31 cellular contexts compared by ENCODE assay signal in the genomic region with DNA sequence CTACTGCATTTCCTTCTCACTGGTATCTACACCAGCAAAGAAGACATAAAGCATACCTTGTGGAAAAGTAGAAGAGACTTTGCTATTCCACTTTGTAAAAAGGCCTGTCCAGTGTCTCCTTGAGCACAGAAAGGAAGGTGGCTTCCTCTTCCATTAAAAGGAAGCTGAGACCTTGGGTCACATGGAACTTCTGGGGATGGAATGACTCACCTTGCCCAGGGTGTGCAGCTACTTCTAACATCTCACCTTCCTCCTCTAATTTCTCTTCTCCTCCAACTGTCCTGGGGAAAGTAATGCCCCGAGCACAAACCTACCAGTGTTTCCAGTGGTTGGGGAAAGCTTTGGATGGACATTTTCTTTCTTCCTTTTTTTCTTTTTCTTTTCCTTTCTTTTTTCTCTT.
"Had no signal": no experiment of that assay in that cellular context is flagged by ENCODE, and none has a peak within 500 bp of the region (broad histone marks: within the 10 kb centered on the region; RNA-seq: fewer than 3 reads in every experiment).

No MANE protein-coding gene starts in this region.

- H3K4me1 Mint-ChIP-seq: activated B cell treated with CpG ODN at 0.5 μM for 24 hours; activated CD4-positive, alpha-beta T cell treated with anti-CD3 and anti-CD28 coated beads, Interleukin-2, amount 10 ng/mL, durations not matched to agents 7 days and 5 days; activated naive CD8-positive, alpha-beta T cell treated with anti-CD3 and anti-CD28 coated beads, Interleukin-2, amount 50 U/mL, for 24 hours; T-cell had no signal

- H3K27me3 Mint-ChIP-seq: activated B cell treated with CpG ODN at 0.5 μM for 24 hours; activated CD4-positive, alpha-beta T cell treated with anti-CD3 and anti-CD28 coated beads, Interleukin-2, amount 10 ng/mL, durations not matched to agents 7 days and 5 days; activated CD8-positive, alpha-beta T cell treated with anti-CD3 and anti-CD28 coated beads for 36 hours; activated naive CD8-positive, alpha-beta T cell treated with anti-CD3 and anti-CD28 coated beads, Interleukin-2, amount 50 U/mL, for 24 hours had no signal

- H3K27ac Mint-ChIP-seq: activated B cell treated with CpG ODN at 0.5 μM for 24 hours; activated CD4-positive, alpha-beta T cell treated with anti-CD3 and anti-CD28 coated beads, Interleukin-2, amount 10 ng/mL, durations not matched to agents 7 days and 5 days; activated CD8-positive, alpha-beta T cell treated with anti-CD3 and anti-CD28 coated beads for 36 hours; activated naive CD4-positive, alpha-beta T cell treated with anti-CD3 and anti-CD28 coated beads, Interleukin-2, amount 50 U/mL, for 72 hours; activated naive CD8-positive, alpha-beta T cell treated with anti-CD3 and anti-CD28 coated beads, Interleukin-2, amount 50 U/mL, for 24 hours; T-cell had no signal

- ATAC-seq: activated CD8-positive, alpha-beta T cell treated with anti-CD3 and anti-CD28 coated beads for 36 hours; activated naive CD4-positive, alpha-beta T cell treated with anti-CD3 and anti-CD28 coated beads, Interleukin-2, amount 50 U/mL, for 72 hours; activated naive CD8-positive, alpha-beta T cell treated with anti-CD3 and anti-CD28 coated beads, Interleukin-2, amount 50 U/mL, for 24 hours; body of pancreas; Panc1; Right ventricle myocardium inferior; T-cell had no signal

- H3K9me3 ChIP-seq: ascending aorta, body of pancreas had no signal

- H3K27ac ChIP-seq: ascending aorta, body of pancreas, SK-N-MC had no signal

- FAIRE-seq: bronchial epithelial cell, TTC549 had no signal

- H3K36me3 ChIP-seq: ascending aorta had no signal

- H3K36me3 Mint-ChIP-seq: activated naive CD4-positive, alpha-beta T cell treated with anti-CD3 and anti-CD28 coated beads, Interleukin-2, amount 50 U/mL, for 72 hours; T-cell had no signal

- H3K4me3 Mint-ChIP-seq: activated B cell treated with CpG ODN at 0.5 μM for 24 hours; activated CD4-positive, alpha-beta T cell treated with anti-CD3 and anti-CD28 coated beads, Interleukin-2, amount 10 ng/mL, durations not matched to agents 7 days and 5 days; activated CD8-positive, alpha-beta T cell treated with anti-CD3 and anti-CD28 coated beads for 36 hours; activated naive CD8-positive, alpha-beta T cell treated with anti-CD3 and anti-CD28 coated beads, Interleukin-2, amount 50 U/mL, for 24 hours; T-cell had no signal

- H3K27me3 ChIP-seq: ascending aorta, body of pancreas had no signal

- DNase-seq: activated B cell treated with CpG ODN at 0.5 μM for 24 hours; activated CD4-positive, alpha-beta T cell treated with anti-CD3 and anti-CD28 coated beads for 1 hour; activated CD4-positive, alpha-beta T cell treated with anti-CD3 and anti-CD28 coated beads, Interleukin-2, amount 10 ng/mL, durations not matched to agents 7 days and 5 days; activated CD8-positive, alpha-beta memory T cell treated with anti-CD3 and anti-CD28 coated beads, Interleukin-2, amount 50 U/mL, for 48 hours; activated CD8-positive, alpha-beta T cell treated with anti-CD3 and anti-CD28 coated beads for 36 hours; activated effector memory CD4-positive, alpha-beta T cell treated with Interleukin-2 at 50 U/mL for 16 hours; activated naive CD4-positive, alpha-beta T cell treated with Interleukin-2 at 50 U/mL for 16 hours; activated naive CD8-positive, alpha-beta T cell treated with anti-CD3 and anti-CD28 coated beads, Interleukin-2, amount 50 U/mL, for 24 hours; activated T-cell treated with anti-CD3 and anti-CD28 coated beads, Interleukin-2, amount 50 U/mL, for 1 hour; amniotic stem cell; body of pancreas; central memory CD4-positive, alpha-beta T cell; NCI-H1092 treated with DMSO at 0.1 percent for 48 hours; NCI-H1417 treated with DMSO at 0.1 percent for 48 hours; NCI-H1694; NCI-H2029; NCI-H345; NCI-H510A; NCI-H526 treated with DMSO at 0.1 percent for 48 hours; NCI-H82; RPMI8226; T-cell; T-helper 2 cell; T1000 had no signal

- H3K4me3 ChIP-seq: ascending aorta, body of pancreas, SK-N-MC had no signal

- H3K9me3 Mint-ChIP-seq: activated CD4-positive, alpha-beta T cell treated with anti-CD3 and anti-CD28 coated beads, Interleukin-2, amount 10 ng/mL, durations not matched to agents 7 days and 5 days; activated CD8-positive, alpha-beta T cell treated with anti-CD3 and anti-CD28 coated beads for 36 hours; activated naive CD8-positive, alpha-beta T cell treated with anti-CD3 and anti-CD28 coated beads, Interleukin-2, amount 50 U/mL, for 24 hours had no signal

- H3K4me1 ChIP-seq: ascending aorta, body of pancreas had no signal
